In the genomic region with DNA sequence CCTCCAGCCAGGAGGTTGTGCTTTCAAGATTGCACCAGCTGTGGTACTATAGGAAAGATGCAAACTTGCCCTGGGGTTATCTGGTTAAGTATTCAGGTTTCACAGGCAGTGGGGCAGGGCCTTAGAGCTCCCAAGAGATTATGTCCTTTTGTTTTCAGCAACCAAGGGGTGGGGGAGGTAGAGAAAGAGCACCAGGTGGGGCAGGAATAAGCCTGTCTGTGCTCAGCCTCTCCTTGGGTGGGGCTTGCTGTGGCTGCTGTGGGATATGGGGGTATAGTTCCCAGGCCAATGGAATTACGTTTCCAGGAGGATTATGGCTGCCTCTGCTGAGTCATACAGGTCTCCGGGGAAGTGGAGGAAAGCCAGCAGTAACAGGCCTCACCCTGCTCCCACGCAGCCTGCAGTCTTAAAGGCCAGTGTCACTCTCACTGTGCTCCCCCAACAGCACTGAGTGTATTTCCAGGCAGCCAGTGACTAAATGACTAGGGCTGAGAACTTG, we compare ENCODE assay signal across 8 cellular contexts.
DNase-seq lines count a peak whose midpoint lies in the region; ATAC-seq, FAIRE-seq and TF ChIP-seq lines count a peak whose summit lies in the region.

No MANE protein-coding gene starts in this region.

- no peaks in the 10 kb centered on the region for H4K20me1 ChIP-seq in OCI-LY1 (ENCODE audit: insufficient read depth, low read length)

- ATAC-seq in HG03342 (IDR thresholded peaks at IDR 0.05; ENCODE audit: unreplicated experiment): peak; percentile 89
- peak; percentile 73 to 96 (median 92) for ATAC-seq in heart left ventricle
- no peak for ATAC-seq in left lung

- no peaks in the 10 kb centered on the region for H3K9me2 ChIP-seq in OCI-LY1 (ENCODE audit: low read depth, low read length)

- no peak for TF ChIP-seq POLR2A in heart left ventricle (IDR thresholded peaks at IDR 0.05)

- H3F3A ChIP-seq in OCI-LY1 (ENCODE audit: insufficient read depth, low read length): no peaks in the 10 kb centered on the region

- H3K79me2 ChIP-seq in OCI-LY1 (ENCODE audit: insufficient read depth, low read length): no peaks in the 10 kb centered on the region

- H3K36me3 ChIP-seq in OCI-LY1 (ENCODE audit: insufficient read depth, low read length) (no peaks in the 10 kb centered on the region), heart left ventricle (no peaks in the 10 kb centered on the region), left lung (no peaks in the 10 kb centered on the region)

- peak overlapping the region; percentile 72 for H3K27ac ChIP-seq in OCI-LY1 (ENCODE audit: low read depth, low read length, poor library complexity, severe bottlenecking)
- H3K27ac ChIP-seq in heart left ventricle: no peak overlapping the region
- H3K27ac ChIP-seq in left lung: no peak overlapping the region

- H3K4me1 ChIP-seq in OCI-LY1 (ENCODE audit: insufficient read depth, low read length, severe bottlenecking): peaks cover 20% of the 10 kb centered on the region
- no peaks in the 10 kb centered on the region for H3K4me1 ChIP-seq in heart left ventricle
- H3K4me1 ChIP-seq in left lung: no peaks in the 10 kb centered on the region

- WGBS in heart left ventricle, 4 donors: 33 to 52% (median 41%) methylated on average over 3 of the region's 3 CpGs

- H3K9me3 ChIP-seq in OCI-LY1 (ENCODE audit: low read length) (no peaks in the 10 kb centered on the region), heart left ventricle (peaks cover 0 to 32% (median 2%) of the 10 kb centered on the region in 12 donors), left lung (peaks cover 0 to 18% of the 10 kb centered on the region in 2 donors)

- no peak overlapping the region for H2AFZ ChIP-seq in OCI-LY1 (ENCODE audit: low read length)

- H3K4me3 ChIP-seq in OCI-LY1 (ENCODE audit: low read depth, low read length, poor library complexity, severe bottlenecking) (peak overlapping the region; percentile 38), heart left ventricle (no peak overlapping the region), left lung (no peak overlapping the region)

- DNase-seq in Caki2 (ENCODE audit: low read depth) (peak; percentile 16), heart left ventricle (peak in 3 of 5 donors; percentile 15 to 49 (median 42)), frontal cortex (ENCODE audit: low spot score in 2 of 2) (no peak), left lung (no peak)
- no peak for DNase-seq in stimulated activated naive CD4-positive, alpha-beta T cell treated with Interleukin-2 at 50 U/mL for 16 hours (lab: John Stamatoyannopoulos, UW)
- no peak for DNase-seq in stimulated activated CD4-positive, alpha-beta T cell treated with anti-CD3 and anti-CD28 coated beads, Interleukin-4, amount 100 ng/mL, for 4 hours

- TF ChIP-seq CTCF in OCI-LY1 (IDR thresholded peaks at IDR 0.05; ENCODE audit: low read length) (no peak), heart left ventricle (IDR thresholded peaks at IDR 0.05) (no peak), left lung (IDR thresholded peaks at IDR 0.05) (no peak)

- peak overlapping the region; percentile 39; the same call in 1 of the 2 replicates for H3K9ac ChIP-seq in OCI-LY1 (ENCODE audit: low read length)

- peak overlapping the region; percentile 46; the same call in 1 of the 2 replicates for H3K4me2 ChIP-seq in OCI-LY1 (ENCODE audit: low read length)

- intact Hi-C loops in heart left ventricle (cut with DNase I): no loop called here
- intact Hi-C loops in left lung (cut with DNase I): no loop called here

- in situ Hi-C loops in Caki2 (cut with HindIII; ENCODE audit: low pct_unique_long_range_greater_than_20kb, low sequenced_read_pairs): no loop called here

- H3K27me3 ChIP-seq in OCI-LY1 (ENCODE audit: insufficient read depth, low read length): no peaks in the 10 kb centered on the region
- H3K27me3 ChIP-seq in heart left ventricle: no peaks in the 10 kb centered on the region
- no peaks in the 10 kb centered on the region for H3K27me3 ChIP-seq in left lung

- FAIRE-seq in frontal cortex (lab: Jason Lieb, UNC): no peak

Comparison
In these comparisons a context has a peak if more than half of its experiments do, and no peak if none do; other contexts are left out.
1. DNase-seq: peak in Caki2 (single experiment) and heart left ventricle (3 of 5); none in stimulated activated naive CD4-positive, alpha-beta T cell treated with Interleukin-2 at 50 U/mL for 16 hours (single experiment), frontal cortex (0 of 2), stimulated activated CD4-positive, alpha-beta T cell treated with anti-CD3 and anti-CD28 coated beads, Interleukin-4, amount 100 ng/mL, for 4 hours (0 of 2) and left lung (0 of 2).